ENCODE assay signal across 2 cellular contexts in genomic region chr2:173943139-173943538, GRCh38.
TF ChIP-seq lines count a peak whose summit lies in the region.

No MANE protein-coding gene starts in this region.

TF ChIP-seq in endothelial cell of umbilical vein, 7 proteins besides CTCF, POLR2A, EP300 and RAD21:
- TF ChIP-seq EZH2 (IDR thresholded peaks at IDR 0.05; ENCODE audit: borderline replicate concordance, low read depth, low read length, severe bottlenecking) (no peak), GATA2 (IDR thresholded peaks at IDR 0.05; ENCODE audit: insufficient read depth, insufficient read length, low read depth, low read length) (peak; percentile 80), JUN (IDR thresholded peaks at IDR 0.05; ENCODE audit: borderline replicate concordance, insufficient read depth, insufficient read length, low read depth) (peak; percentile 7)

TF ChIP-seq in GM12891, 5 proteins besides CTCF, POLR2A, EP300 and RAD21:
- no peak for TF ChIP-seq SPI1 (IDR thresholded peaks at IDR 0.05; ENCODE audit: low read depth, low read length)
- TF ChIP-seq PAX5 (IDR thresholded peaks at IDR 0.05; ENCODE audit: insufficient read depth, low read length, severe bottlenecking), result no peak
- no peak for TF ChIP-seq POLR2AphosphoS5 (IDR thresholded peaks at IDR 0.05; ENCODE audit: low read depth, low read length)
- TF ChIP-seq TAF1 (IDR thresholded peaks at IDR 0.05; ENCODE audit: low read depth, low read length), result no peak
- no peak for TF ChIP-seq POU2F2 (IDR thresholded peaks at IDR 0.05; ENCODE audit: low read depth, low read length)
